In the genomic region with DNA sequence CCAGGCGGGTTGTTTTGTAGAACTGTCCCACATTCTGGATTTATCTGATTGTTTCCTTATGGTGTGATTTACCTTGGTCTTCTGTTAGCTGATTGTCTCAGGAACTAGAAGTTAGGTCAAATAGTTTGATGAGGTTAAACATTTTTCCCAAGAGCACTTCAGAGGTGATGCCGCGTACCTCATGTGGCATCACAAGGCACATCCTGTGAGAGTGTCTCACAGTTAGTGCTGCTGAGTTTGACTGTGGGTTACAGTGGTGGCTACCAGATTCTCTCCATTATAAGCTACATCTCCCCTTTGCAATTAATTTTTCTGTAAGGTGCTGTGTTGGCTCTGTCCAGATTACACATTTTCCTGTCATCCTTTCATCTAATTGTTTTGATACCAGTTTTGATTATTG, we compare ENCODE assay signal across 18 cellular contexts. TPM values are rescaled to one million over a fixed set of nuclear protein-coding genes. Genes with fewer than 3 reads are reported as not detected.
DNase-seq lines count a peak whose midpoint lies in the region; ATAC-seq and TF ChIP-seq lines count a peak whose summit lies in the region.
"Had no signal": no experiment of that assay in that cellular context is flagged by ENCODE, and none has a peak within 500 bp of the region (broad histone marks: within the 10 kb centered on the region; RNA-seq: fewer than 3 reads in every experiment).

No MANE protein-coding gene starts in this region.

- H2AFZ ChIP-seq in GM23338: no peak overlapping the region

- H3F3A ChIP-seq in GM23338 (replicated peaks; ENCODE audit: low read depth): no peaks in the 10 kb centered on the region

- H3K79me2 ChIP-seq in GM23338 (replicated peaks; ENCODE audit: insufficient read depth): no peaks in the 10 kb centered on the region

- no peaks in the 10 kb centered on the region for H3K27me3 Mint-ChIP-seq in activated naive CD4-positive, alpha-beta T cell treated with anti-CD3 and anti-CD28 coated beads, Interleukin-2, amount 50 U/mL, for 24 hours
- peaks cover 6% of the 10 kb centered on the region for H3K27me3 Mint-ChIP-seq in GM23338 (ENCODE audit: insufficient read depth, low read depth, poor library complexity)
- H3K27me3 Mint-ChIP-seq in central memory CD8-positive, alpha-beta T cell: no peaks in the 10 kb centered on the region
- H3K27me3 Mint-ChIP-seq in natural killer cell treated with Interleukin-12 subunit alpha and Interleukin-12 subunit beta and Interleukin-15 and Interleukin-18, amount 100 ng/mL, for 72 hours: no peaks in the 10 kb centered on the region
- H3K27me3 Mint-ChIP-seq: CD4-positive, alpha-beta memory T cell had no signal

- ATAC-seq in GM23338: no peak
- no peak for ATAC-seq in central memory CD8-positive, alpha-beta T cell (replicated peaks; ENCODE audit: extremely low read depth, poor library complexity, severe bottlenecking)
- no peak for ATAC-seq in natural killer cell treated with Interleukin-12 subunit alpha and Interleukin-12 subunit beta and Interleukin-15 and Interleukin-18, amount 100 ng/mL, for 72 hours

- H3K27me3 ChIP-seq in GM23338 (ENCODE audit: insufficient read depth): no peaks in the 10 kb centered on the region

- no peaks in the 10 kb centered on the region for H3K9me2 ChIP-seq in GM23338 (ENCODE audit: insufficient read depth)

- H3K9me3 Mint-ChIP-seq in activated naive CD4-positive, alpha-beta T cell treated with anti-CD3 and anti-CD28 coated beads, Interleukin-2, amount 50 U/mL, for 24 hours: no peaks in the 10 kb centered on the region
- no peaks in the 10 kb centered on the region for H3K9me3 Mint-ChIP-seq in GM23338
- no peaks in the 10 kb centered on the region for H3K9me3 Mint-ChIP-seq in central memory CD8-positive, alpha-beta T cell
- no peaks in the 10 kb centered on the region for H3K9me3 Mint-ChIP-seq in natural killer cell treated with Interleukin-12 subunit alpha and Interleukin-12 subunit beta and Interleukin-15 and Interleukin-18, amount 100 ng/mL, for 72 hours
- H3K9me3 Mint-ChIP-seq: CD4-positive, alpha-beta memory T cell; H9 had no signal

- H4K20me1 ChIP-seq in GM23338 (replicated peaks; ENCODE audit: insufficient read depth): no peaks in the 10 kb centered on the region; the same call in 1 of the 2 replicates

- peaks cover 8% of the 10 kb centered on the region for H3K4me1 Mint-ChIP-seq in activated naive CD4-positive, alpha-beta T cell treated with anti-CD3 and anti-CD28 coated beads, Interleukin-2, amount 50 U/mL, for 24 hours
- no peaks in the 10 kb centered on the region for H3K4me1 Mint-ChIP-seq in GM23338
- peaks cover 13% of the 10 kb centered on the region for H3K4me1 Mint-ChIP-seq in central memory CD8-positive, alpha-beta T cell
- H3K4me1 Mint-ChIP-seq in natural killer cell treated with Interleukin-12 subunit alpha and Interleukin-12 subunit beta and Interleukin-15 and Interleukin-18, amount 100 ng/mL, for 72 hours (ENCODE audit: low read depth in 2 of 2): peaks cover 0 to 12% of the 10 kb centered on the region in 2 donors

- H3K27ac ChIP-seq in GM23338 (ENCODE audit: low read depth): 0 out of 2 replicates have a peak overlapping the region, but pooled peaks have one; percentile 26

- H3K4me3 ChIP-seq in GM23338: no peak overlapping the region

- intact Hi-C loops in posterior vena cava (cut with DNase I): no loop called here

- H3K4me2 ChIP-seq in GM23338: no peak overlapping the region

- peak overlapping the region; percentile 42 for H3K27ac Mint-ChIP-seq in activated naive CD4-positive, alpha-beta T cell treated with anti-CD3 and anti-CD28 coated beads, Interleukin-2, amount 50 U/mL, for 24 hours
- no peak overlapping the region for H3K27ac Mint-ChIP-seq in GM23338
- peak overlapping the region; percentile 3 for H3K27ac Mint-ChIP-seq in central memory CD8-positive, alpha-beta T cell (ENCODE audit: low read depth)
- no peak overlapping the region for H3K27ac Mint-ChIP-seq in natural killer cell treated with Interleukin-12 subunit alpha and Interleukin-12 subunit beta and Interleukin-15 and Interleukin-18, amount 100 ng/mL, for 72 hours

- no peaks in the 10 kb centered on the region for H3K4me1 ChIP-seq in GM23338 (ENCODE audit: insufficient read depth)

- H3K36me3 Mint-ChIP-seq in activated naive CD4-positive, alpha-beta T cell treated with anti-CD3 and anti-CD28 coated beads, Interleukin-2, amount 50 U/mL, for 24 hours: peaks cover 2% of the 10 kb centered on the region
- H3K36me3 Mint-ChIP-seq in GM23338 (ENCODE audit: low read depth): peaks cover 3% of the 10 kb centered on the region; the same call in 2 of the 3 replicates
- H3K36me3 Mint-ChIP-seq in central memory CD8-positive, alpha-beta T cell (ENCODE audit: insufficient read depth): peaks cover 11% of the 10 kb centered on the region
- no peaks in the 10 kb centered on the region for H3K36me3 Mint-ChIP-seq in natural killer cell treated with Interleukin-12 subunit alpha and Interleukin-12 subunit beta and Interleukin-15 and Interleukin-18, amount 100 ng/mL, for 72 hours

- no peak for DNase-seq in activated naive CD4-positive, alpha-beta T cell treated with anti-CD3 and anti-CD28 coated beads, Interleukin-2, amount 50 U/mL, for 16 hours
- DNase-seq in GM23338 (ENCODE audit: low spot score): no peak
- no peak for DNase-seq in central memory CD8-positive, alpha-beta T cell (ENCODE audit: low spot score in 2 of 2)
- peak; percentile 12 for DNase-seq in natural killer cell treated with Interleukin-12 subunit alpha and Interleukin-12 subunit beta and Interleukin-15 and Interleukin-18, amount 100 ng/mL, for 72 hours (ENCODE audit: low spot score)
- no peak for DNase-seq in NCI-H146 (lab: John Stamatoyannopoulos, UW)
- DNase-seq in NCI-H446 (lab: John Stamatoyannopoulos, UW): no peak
- no peak for DNase-seq in posterior vena cava (ENCODE audit: low spot score)
- DNase-seq: ACHN; C1 segment of cervical spinal cord; CD4-positive, alpha-beta memory T cell; COR-L47; DMS153; DMS79 treated with DMSO at 0.1 percent for 48 hours; EL; GOT3; H9 had no signal

- H3K4me3 Mint-ChIP-seq in activated naive CD4-positive, alpha-beta T cell treated with anti-CD3 and anti-CD28 coated beads, Interleukin-2, amount 50 U/mL, for 24 hours: no peak overlapping the region
- no peak overlapping the region for H3K4me3 Mint-ChIP-seq in GM23338
- H3K4me3 Mint-ChIP-seq in central memory CD8-positive, alpha-beta T cell: no peak overlapping the region
- H3K4me3 Mint-ChIP-seq in natural killer cell treated with Interleukin-12 subunit alpha and Interleukin-12 subunit beta and Interleukin-15 and Interleukin-18, amount 100 ng/mL, for 72 hours: no peak overlapping the region
- H3K4me3 Mint-ChIP-seq: CD4-positive, alpha-beta memory T cell; H9 had no signal

- H3K36me3 ChIP-seq in GM23338 (ENCODE audit: insufficient read depth): no peaks in the 10 kb centered on the region

- no peak for TF ChIP-seq CTCF in GM23338 (conservative IDR thresholded peaks at IDR 0.05; ENCODE audit: low read depth in 2 of 2)

RNA-seq across cellular contexts. Expression of gene RPUSD3, which starts 12.6 kb away (rescaled TPM):
- total RNA-seq in GM23338 (2014; rRNA removed; shearing (Covaris generic)): 73.4 and 82.8 TPM in 2 replicates
- polyA plus RNA-seq in GM23338 (2016; fragmentation: Nextera tagmentation; extraction: Ambion mirVana): 59.6 and 64.3 TPM in 2 replicates
- 10 to 100 TPM; 43.1 to 71.2 TPM for total RNA-seq in natural killer cell treated with Interleukin-12 subunit alpha and Interleukin-12 subunit beta and Interleukin-15 and Interleukin-18, amount 100 ng/mL, for 72 hours
- 10 to 100 TPM; 18.2 to 20.0 TPM for total RNA-seq in posterior vena cava

RNA-seq across cellular contexts. Expression of gene TTLL3, which starts 21.2 kb away (rescaled TPM):
- 4.5 and 5.3 TPM in 2 replicates for total RNA-seq in GM23338 (2014; rRNA removed; shearing (Covaris generic))
- polyA plus RNA-seq in GM23338 (2016; fragmentation: Nextera tagmentation; extraction: Ambion mirVana): 3.7 and 4.9 TPM in 2 replicates
- 10 to 100 TPM; 50.0 to 91.3 TPM for total RNA-seq in natural killer cell treated with Interleukin-12 subunit alpha and Interleukin-12 subunit beta and Interleukin-15 and Interleukin-18, amount 100 ng/mL, for 72 hours
- total RNA-seq in posterior vena cava: 10 to 100 TPM; 24.9 to 44.4 TPM

RNA-seq across cellular contexts. Expression of gene ARPC4, which starts 38.4 kb away (rescaled TPM):
- 171 and 176 TPM in 2 replicates for total RNA-seq in GM23338 (2014; rRNA removed; shearing (Covaris generic))
- 71.9 and 73.0 TPM in 2 replicates for polyA plus RNA-seq in GM23338 (2016; fragmentation: Nextera tagmentation; extraction: Ambion mirVana)
- total RNA-seq in natural killer cell treated with Interleukin-12 subunit alpha and Interleukin-12 subunit beta and Interleukin-15 and Interleukin-18, amount 100 ng/mL, for 72 hours: 100 to 1,000 TPM; 323 to 381 TPM
- total RNA-seq in posterior vena cava: 100 to 1,000 TPM; 144 to 148 TPM

RNA-seq across cellular contexts. Expression of gene TADA3, which starts 39.0 kb away (rescaled TPM):
- 54.4 and 61.7 TPM in 2 replicates for total RNA-seq in GM23338 (2014; rRNA removed; shearing (Covaris generic))
- polyA plus RNA-seq in GM23338 (2016; fragmentation: Nextera tagmentation; extraction: Ambion mirVana): 29.1 and 31.5 TPM in 2 replicates
- total RNA-seq in natural killer cell treated with Interleukin-12 subunit alpha and Interleukin-12 subunit beta and Interleukin-15 and Interleukin-18, amount 100 ng/mL, for 72 hours: 10 to 100 TPM; 58.3 to 65.6 TPM
- 10 to 100 TPM; 44.2 to 48.8 TPM for total RNA-seq in posterior vena cava

RNA-seq across cellular contexts. Expression of gene CIDEC, which starts 48.8 kb away (rescaled TPM):
- total RNA-seq in GM23338 (2014; rRNA removed; shearing (Covaris generic)): not detected in 2 replicates
- polyA plus RNA-seq in GM23338 (2016; fragmentation: Nextera tagmentation; extraction: Ambion mirVana): not detected in 2 replicates
- total RNA-seq in natural killer cell treated with Interleukin-12 subunit alpha and Interleukin-12 subunit beta and Interleukin-15 and Interleukin-18, amount 100 ng/mL, for 72 hours: not detected
- 1 to 10 TPM; 1.2 to 2.9 TPM for total RNA-seq in posterior vena cava
- total RNA-seq: A172; CD4-positive, alpha-beta memory T cell; H9 had no signal
- polyA plus RNA-seq: CD4-positive, alpha-beta memory T cell had no signal

Comparison
In these comparisons a context has a peak if more than half of its experiments do, and no peak if none do; other contexts are left out.
1. H3K27ac Mint-ChIP-seq: peak in activated naive CD4-positive, alpha-beta T cell treated with anti-CD3 and anti-CD28 coated beads, Interleukin-2, amount 50 U/mL, for 24 hours (single experiment) and central memory CD8-positive, alpha-beta T cell (single experiment); none in GM23338 (single experiment) and natural killer cell treated with Interleukin-12 subunit alpha and Interleukin-12 subunit beta and Interleukin-15 and Interleukin-18, amount 100 ng/mL, for 72 hours (0 of 2).